ENCODE assay signal across 33 cellular contexts in genomic region chr16:54970016-54970415, GRCh38.
"Had no signal": no experiment of that assay in that cellular context is flagged by ENCODE, and none has a peak within 500 bp of the region (broad histone marks: within the 10 kb centered on the region; RNA-seq: fewer than 3 reads in every experiment).

No MANE protein-coding gene starts in this region.

- H3K27me3 ChIP-seq: MG63 had no signal

- H3K9me3 ChIP-seq: MG63 had no signal

- DNase-seq: Karpas-422, Kasumi-1, MG63, MM.1S, MV-4-11, NCI-H1048, NCI-H1092, NCI-H1092 treated with DMSO at 0.1 percent for 48 hours, NCI-H1105, NCI-H1105 treated with DMSO at 0.1 percent for 48 hours, NCI-H1417, NCI-H1417 treated with DMSO at 0.1 percent for 48 hours, NCI-H1436, NCI-H1436 treated with DMSO at 0.1 percent for 48 hours, NCI-H146, NCI-H1694, NCI-H1694 treated with DMSO at 0.1 percent for 48 hours, NCI-H187, NCI-H187 treated with DMSO at 0.1 percent for 48 hours, NCI-H1930, NCI-H2029, NCI-H2029 treated with DMSO at 0.1 percent for 48 hours, NCI-H2081, NCI-H2081 treated with DMSO at 0.1 percent for 48 hours, NCI-H2107, NCI-H2171, NCI-H2171 treated with DMSO at 0.1 percent for 48 hours, NCI-H226, NCI-H345, NCI-H446, NCI-H446 treated with DMSO at 0.1 percent for 48 hours, NCI-H510A, NCI-H510A treated with DMSO at 0.1 percent for 48 hours had no signal

- H3K36me3 ChIP-seq: MG63 had no signal

- H3K4me3 ChIP-seq: MG63 had no signal
